In genomic region chr4:154441124-154441523, GRCh38 we compare ENCODE assay signal across 11 cellular contexts. TPM values are rescaled to one million over a fixed set of nuclear protein-coding genes. Genes with fewer than 3 reads are reported as not detected.
"Had no signal": no experiment of that assay in that cellular context is flagged by ENCODE, and none has a peak within 500 bp of the region (broad histone marks: within the 10 kb centered on the region; RNA-seq: fewer than 3 reads in every experiment).

No MANE protein-coding gene starts in this region.

- H3K9ac ChIP-seq: GM23248 had no signal

- H3K4me1 Mint-ChIP-seq: GM23338, H9 had no signal

- H3K4me3 ChIP-seq: GM23248, GM23338, HAP-1 had no signal

- ATAC-seq: GM23338, HCT116 had no signal

- H3K9me3 Mint-ChIP-seq: GM23338, H9, HFFc6 had no signal

- H3K4me1 ChIP-seq: HAP-1 had no signal

- FAIRE-seq: H1, H54 had no signal

- H3K27ac Mint-ChIP-seq: GM23338, H9, HFFc6 had no signal

- H3K4me3 Mint-ChIP-seq: GM23338, H9, HFFc6 had no signal

- H3K9me3 ChIP-seq: HAP-1 had no signal

- H2AFZ ChIP-seq: GM23248, GM23338 had no signal

- H3K36me3 ChIP-seq: HAP-1 had no signal

- H3K4me2 ChIP-seq: GM23338 had no signal

- H3K27ac ChIP-seq: GM23248 had no signal

- DNase-seq: GM23248, GOT3, H7, H9, HCEC 1CT, HFFc6 had no signal

RNA-seq across cellular contexts. Expression of gene DCHS2, which starts 50.5 kb away (rescaled TPM):
- total RNA-seq: GM23248, HFFc6 had no signal
- polyA plus RNA-seq: GM23248 had no signal
